In the genomic region with DNA sequence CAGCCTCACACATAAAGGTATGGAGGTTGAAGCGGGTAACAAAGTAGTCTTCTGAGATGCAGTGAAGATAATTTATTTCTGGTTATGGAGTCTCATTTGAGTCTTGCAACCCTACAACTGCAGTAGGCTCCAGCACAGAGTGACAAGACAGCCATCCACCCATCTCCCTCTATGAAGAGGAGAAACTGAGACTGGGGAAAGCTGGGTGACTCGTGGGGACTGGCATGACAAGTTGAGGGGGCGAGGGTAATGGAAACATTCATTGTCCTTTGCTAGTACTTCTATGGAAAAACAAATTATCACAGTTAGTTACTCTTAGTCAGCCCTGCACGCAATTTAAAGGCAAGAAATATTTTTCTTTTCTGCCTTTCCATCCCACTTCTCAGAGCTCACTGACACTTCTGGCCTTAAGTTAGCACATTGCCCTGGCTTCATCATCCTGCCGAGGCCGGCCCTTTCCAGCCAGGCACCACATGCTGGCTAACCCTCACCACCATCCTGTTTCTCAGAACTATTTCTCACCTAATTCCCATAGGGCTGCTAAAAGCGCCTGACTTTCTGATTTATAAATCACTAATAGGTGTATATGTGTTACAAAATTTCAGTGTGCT, we compare ENCODE assay signal across 1 cellular context.
TF ChIP-seq lines count a peak whose summit lies in the region.

No MANE protein-coding gene starts in this region.

TF ChIP-seq in WTC11, 78 proteins besides CTCF, POLR2A, EP300 and RAD21 (continued from another document):
- no peak for TF ChIP-seq ATF1 (CRISPR knock-in tag; IDR thresholded peaks at IDR 0.05)
- TF ChIP-seq, protein P1, sequence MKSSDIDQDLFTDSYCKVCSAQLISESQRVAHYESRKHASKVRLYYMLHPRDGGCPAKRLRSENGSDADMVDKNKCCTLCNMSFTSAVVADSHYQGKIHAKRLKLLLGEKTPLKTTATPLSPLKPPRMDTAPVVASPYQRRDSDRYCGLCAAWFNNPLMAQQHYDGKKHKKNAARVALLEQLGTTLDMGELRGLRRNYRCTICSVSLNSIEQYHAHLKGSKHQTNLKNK (CRISPR knock-in tag; IDR thresholded peaks at IDR 0.05), result no peak
- TF ChIP-seq, protein P2, sequence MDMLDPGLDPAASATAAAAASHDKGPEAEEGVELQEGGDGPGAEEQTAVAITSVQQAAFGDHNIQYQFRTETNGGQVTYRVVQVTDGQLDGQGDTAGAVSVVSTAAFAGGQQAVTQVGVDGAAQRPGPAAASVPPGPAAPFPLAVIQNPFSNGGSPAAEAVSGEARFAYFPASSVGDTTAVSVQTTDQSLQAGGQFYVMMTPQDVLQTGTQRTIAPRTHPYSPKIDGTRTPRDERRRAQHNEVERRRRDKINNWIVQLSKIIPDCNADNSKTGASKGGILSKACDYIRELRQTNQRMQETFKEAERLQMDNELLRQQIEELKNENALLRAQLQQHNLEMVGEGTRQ (CRISPR knock-in tag; IDR thresholded peaks at IDR 0.05), result no peak
- no peak for TF ChIP-seq ESRRA (CRISPR knock-in tag; IDR thresholded peaks at IDR 0.05; ENCODE audit: borderline replicate concordance)
- no peak for TF ChIP-seq NR2C2 (CRISPR knock-in tag; IDR thresholded peaks at IDR 0.05)
- TF ChIP-seq RORB (CRISPR knock-in tag; IDR thresholded peaks at IDR 0.05), result no peak
- TF ChIP-seq, protein P3, sequence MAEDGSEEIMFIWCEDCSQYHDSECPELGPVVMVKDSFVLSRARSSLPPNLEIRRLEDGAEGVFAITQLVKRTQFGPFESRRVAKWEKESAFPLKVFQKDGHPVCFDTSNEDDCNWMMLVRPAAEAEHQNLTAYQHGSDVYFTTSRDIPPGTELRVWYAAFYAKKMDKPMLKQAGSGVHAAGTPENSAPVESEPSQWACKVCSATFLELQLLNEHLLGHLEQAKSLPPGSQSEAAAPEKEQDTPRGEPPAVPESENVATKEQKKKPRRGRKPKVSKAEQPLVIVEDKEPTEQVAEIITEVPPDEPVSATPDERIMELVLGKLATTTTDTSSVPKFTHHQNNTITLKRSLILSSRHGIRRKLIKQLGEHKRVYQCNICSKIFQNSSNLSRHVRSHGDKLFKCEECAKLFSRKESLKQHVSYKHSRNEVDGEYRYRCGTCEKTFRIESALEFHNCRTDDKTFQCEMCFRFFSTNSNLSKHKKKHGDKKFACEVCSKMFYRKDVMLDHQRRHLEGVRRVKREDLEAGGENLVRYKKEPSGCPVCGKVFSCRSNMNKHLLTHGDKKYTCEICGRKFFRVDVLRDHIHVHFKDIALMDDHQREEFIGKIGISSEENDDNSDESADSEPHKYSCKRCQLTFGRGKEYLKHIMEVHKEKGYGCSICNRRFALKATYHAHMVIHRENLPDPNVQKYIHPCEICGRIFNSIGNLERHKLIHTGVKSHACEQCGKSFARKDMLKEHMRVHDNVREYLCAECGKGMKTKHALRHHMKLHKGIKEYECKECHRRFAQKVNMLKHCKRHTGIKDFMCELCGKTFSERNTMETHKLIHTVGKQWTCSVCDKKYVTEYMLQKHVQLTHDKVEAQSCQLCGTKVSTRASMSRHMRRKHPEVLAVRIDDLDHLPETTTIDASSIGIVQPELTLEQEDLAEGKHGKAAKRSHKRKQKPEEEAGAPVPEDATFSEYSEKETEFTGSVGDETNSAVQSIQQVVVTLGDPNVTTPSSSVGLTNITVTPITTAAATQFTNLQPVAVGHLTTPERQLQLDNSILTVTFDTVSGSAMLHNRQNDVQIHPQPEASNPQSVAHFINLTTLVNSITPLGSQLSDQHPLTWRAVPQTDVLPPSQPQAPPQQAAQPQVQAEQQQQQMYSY (CRISPR knock-in tag; IDR thresholded peaks at IDR 0.05), result no peak
- TF ChIP-seq TCF7 (CRISPR knock-in tag; IDR thresholded peaks at IDR 0.05; ENCODE audit: low read depth), result no peak
- no peak for TF ChIP-seq ZNF263 (CRISPR knock-in tag; IDR thresholded peaks at IDR 0.05; ENCODE audit: low read depth)
- TF ChIP-seq, protein P4, sequence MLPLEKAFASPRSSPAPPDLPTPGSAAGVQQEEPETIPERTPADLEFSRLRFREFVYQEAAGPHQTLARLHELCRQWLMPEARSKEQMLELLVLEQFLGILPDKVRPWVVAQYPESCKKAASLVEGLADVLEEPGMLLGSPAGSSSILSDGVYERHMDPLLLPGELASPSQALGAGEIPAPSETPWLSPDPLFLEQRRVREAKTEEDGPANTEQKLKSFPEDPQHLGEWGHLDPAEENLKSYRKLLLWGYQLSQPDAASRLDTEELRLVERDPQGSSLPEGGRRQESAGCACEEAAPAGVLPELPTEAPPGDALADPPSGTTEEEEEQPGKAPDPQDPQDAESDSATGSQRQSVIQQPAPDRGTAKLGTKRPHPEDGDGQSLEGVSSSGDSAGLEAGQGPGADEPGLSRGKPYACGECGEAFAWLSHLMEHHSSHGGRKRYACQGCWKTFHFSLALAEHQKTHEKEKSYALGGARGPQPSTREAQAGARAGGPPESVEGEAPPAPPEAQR (CRISPR knock-in tag; IDR thresholded peaks at IDR 0.05), result no peak
- no peak for TF ChIP-seq ZNF219 (CRISPR knock-in tag; IDR thresholded peaks at IDR 0.05; ENCODE audit: borderline replicate concordance)
- TF ChIP-seq MXD4 (CRISPR knock-in tag; IDR thresholded peaks at IDR 0.05; ENCODE audit: borderline replicate concordance), result no peak
- no peak for TF ChIP-seq ZNF423 (CRISPR knock-in tag; IDR thresholded peaks at IDR 0.05)
